10 cellular contexts compared by ENCODE assay signal in genomic region chr12:88325076-88325827, GRCh38.
DNase-seq lines count a peak whose midpoint lies in the region; FAIRE-seq and TF ChIP-seq lines count a peak whose summit lies in the region.
"Had no signal": no experiment of that assay in that cellular context is flagged by ENCODE, and none has a peak within 500 bp of the region (broad histone marks: within the 10 kb centered on the region; RNA-seq: fewer than 3 reads in every experiment).

No MANE protein-coding gene starts in this region.

- H3K4me1 ChIP-seq in mesodermal cell (ENCODE audit: control insufficient read depth, insufficient read depth, low read length, poor library complexity, severe bottlenecking) (peaks cover 9% of the 10 kb centered on the region), vagina (peaks cover 15% of the 10 kb centered on the region), colonic mucosa (no peaks in the 10 kb centered on the region)

- no peak for FAIRE-seq in GM19239 (lab: Jason Lieb, UNC)
- FAIRE-seq: GM18507 had no signal

- H3K27me3 ChIP-seq in vagina: no peaks in the 10 kb centered on the region
- no peaks in the 10 kb centered on the region for H3K27me3 ChIP-seq in colonic mucosa
- H3K27me3 ChIP-seq: neutrophil had no signal

- no peak overlapping the region for H3K9ac ChIP-seq in colonic mucosa (ENCODE audit: low read depth in 2 of 2, low read length in 2 of 2)

- no peak for TF ChIP-seq POLR2A in vagina (IDR thresholded peaks at IDR 0.05)

- H3K27ac ChIP-seq in epithelial cell of prostate (peak overlapping the region; percentile 71), mesodermal cell (ENCODE audit: low read depth, low read length, severe bottlenecking) (peak overlapping the region; percentile 80), vagina (peak overlapping the region; percentile 51), colonic mucosa (no peak overlapping the region)
- H3K27ac ChIP-seq: neutrophil had no signal

- TF ChIP-seq CTCF in vagina (IDR thresholded peaks at IDR 0.05) (no peak), colonic mucosa (IDR thresholded peaks at IDR 0.05) (no peak), GM10248 (IDR thresholded peaks at IDR 0.05; ENCODE audit: control extremely low read depth, extremely low read depth, low read depth, missing control alignments) (no peak)

- intact Hi-C loops in vagina (cut with DNase I) (no loop called here), colonic mucosa (cut with DNase I) (loop anchor here (10.0 kb wide), 1 partner anchor 250 kb away; no protein-coding TSS in a partner anchor)

- no peaks in the 10 kb centered on the region for H3K9me3 ChIP-seq in mesodermal cell (ENCODE audit: control insufficient read depth, low read length)
- H3K9me3 ChIP-seq in vagina: no peaks in the 10 kb centered on the region
- no peaks in the 10 kb centered on the region for H3K9me3 ChIP-seq in colonic mucosa
- H3K9me3 ChIP-seq: neutrophil had no signal

- POLR2A ChIA-PET in GM10248 (lab: Yijun Ruan, JAX): no interaction called here

- DNase-seq in M059J (ENCODE audit: low read depth) (peak; percentile 92), epithelial cell of prostate (ENCODE audit: low read depth, low spot score) (peak; percentile 84), vagina (ENCODE audit: extremely low spot score in 2 of 2) (no peak), colonic mucosa (no peak), GM10248 (ENCODE audit: extremely low spot score) (no peak), GM19239 (ENCODE audit: insufficient read length, low spot score) (no peak)
- DNase-seq: stimulated activated naive CD8-positive, alpha-beta T cell treated with anti-CD3 and anti-CD28 coated beads, Interleukin-15, amount 100 ng/mL, for 72 hours had no signal

- CTCF ChIA-PET in GM10248 (lab: Yijun Ruan, JAX): interaction anchor here (1.3 to 2.1 kb wide), 3 partner anchors 11 to 21 kb away, joined by 4 to 8 read pairs (median 4); no protein-coding TSS in a partner anchor

- no CpG with 5 or more reads among the region's 1 CpG for WGBS in mesodermal cell (ENCODE audit: insufficient coverage in 2 of 2), 2 experiments

- H3K36me3 ChIP-seq in mesodermal cell (ENCODE audit: control insufficient read depth, insufficient read depth, low read length) (no peaks in the 10 kb centered on the region), vagina (no peaks in the 10 kb centered on the region), colonic mucosa (no peaks in the 10 kb centered on the region)
- H3K36me3 ChIP-seq: neutrophil had no signal

- no peak overlapping the region for H3K4me3 ChIP-seq in mesodermal cell (ENCODE audit: extremely low read depth, insufficient read depth, low read length, poor library complexity, severe bottlenecking)
- no peak overlapping the region for H3K4me3 ChIP-seq in vagina
- H3K4me3 ChIP-seq in colonic mucosa: no peak overlapping the region

Comparison
In these comparisons a context has a peak if more than half of its experiments do, and no peak if none do; other contexts are left out.
1. DNase-seq: peak in M059J (single experiment) and epithelial cell of prostate (single experiment); none in vagina (0 of 2), colonic mucosa (single experiment), GM10248 (single experiment) and GM19239 (single experiment).